Comparison of ENCODE assay signal across 8 cellular contexts in genomic region chr10:98170249-98171117, GRCh38. TPM values are rescaled to one million over a fixed set of nuclear protein-coding genes. Genes with fewer than 3 reads are reported as not detected.
A peak's percentile ranks its signal among the peaks of the same experiment; 100 is the strongest.
DNase-seq lines count a peak whose midpoint lies in the region; ATAC-seq, FAIRE-seq and TF ChIP-seq lines count a peak whose summit lies in the region.

No MANE protein-coding gene starts in this region.

- H3K27me3 ChIP-seq in SK-N-SH (ENCODE audit: insufficient read depth) = no peaks in the 10 kb centered on the region
- no peaks in the 10 kb centered on the region for H3K27me3 ChIP-seq in endothelial cell of umbilical vein (ENCODE audit: control insufficient read depth in 2 of 2, insufficient read depth in 2 of 2, low read length in 2 of 2)
- H3K27me3 ChIP-seq in MG63 = no peaks in the 10 kb centered on the region

- H3K27ac ChIP-seq in SK-N-SH (ENCODE audit: low read depth in 2 of 2, low read length in 1 of 2) (no peak overlapping the region), endothelial cell of umbilical vein (ENCODE audit: insufficient read depth, low read depth, low read length) (no peak overlapping the region)

- H3K9me2 ChIP-seq in SK-N-SH = no peaks in the 10 kb centered on the region

- POLR2A ChIA-PET in SK-N-SH (lab: Yijun Ruan, JAX) = interaction anchor here (1.0 kb wide), 1 partner anchor 139 kb away, joined by 3 read pairs; no protein-coding TSS in a partner anchor
- POLR2A ChIA-PET in endothelial cell of umbilical vein (lab: Charles Lee) = no interaction called here

- no peak overlapping the region for H3K4me2 ChIP-seq in SK-N-SH
- H3K4me2 ChIP-seq in endothelial cell of umbilical vein (ENCODE audit: insufficient read depth, low read length) = no peak overlapping the region

- H2AFZ ChIP-seq in SK-N-SH (ENCODE audit: low read depth) = no peak overlapping the region
- H2AFZ ChIP-seq in endothelial cell of umbilical vein (ENCODE audit: low read depth, low read length) = no peak overlapping the region

- no peak for TF ChIP-seq EP300 in SK-N-SH (IDR thresholded peaks at IDR 0.05; ENCODE audit: borderline replicate concordance in 1 of 2, low read depth in 1 of 2, low read length in 1 of 2)

- H3K4me3 ChIP-seq in SK-N-SH (ENCODE audit: low read depth in 2 of 2, low read length in 1 of 2) = no peak overlapping the region
- no peak overlapping the region for H3K4me3 ChIP-seq in endothelial cell of umbilical vein (replicated peaks in 1 of 3; ENCODE audit: insufficient read depth in 1 of 3, low read depth in 1 of 3, low read length in 3 of 3)
- no peak overlapping the region for H3K4me3 ChIP-seq in mucosa of descending colon
- no peak overlapping the region for H3K4me3 ChIP-seq in MG63

- H3K9me3 ChIP-seq in SK-N-SH = no peaks in the 10 kb centered on the region
- no peaks in the 10 kb centered on the region for H3K9me3 ChIP-seq in endothelial cell of umbilical vein (replicated peaks; ENCODE audit: control insufficient read depth, insufficient read depth, low read length)
- H3K9me3 ChIP-seq in mucosa of descending colon = no peaks in the 10 kb centered on the region
- no peaks in the 10 kb centered on the region for H3K9me3 ChIP-seq in MG63

- ATAC-seq in mucosa of descending colon (peak; percentile 89), GM18520 (IDR thresholded peaks at IDR 0.05; ENCODE audit: unreplicated experiment) (no peak)

- H3K79me2 ChIP-seq in SK-N-SH (ENCODE audit: insufficient read depth) (peaks cover 22% of the 10 kb centered on the region; the same call in 1 of the 2 replicates), endothelial cell of umbilical vein (ENCODE audit: control insufficient read depth, insufficient read depth, low read length) (peaks cover 5% of the 10 kb centered on the region)

- DNase-seq in AG09319 (ENCODE audit: extremely low read depth, low read depth) = no peak
- DNase-seq in G401 (ENCODE audit: low spot score) = peak; percentile 83
- peak; percentile 55 for DNase-seq in HT1080 (ENCODE audit: low read depth)
- peak; percentile 43 for DNase-seq in SK-N-SH
- peak; percentile 67 for DNase-seq in endothelial cell of umbilical vein (ENCODE audit: low read depth, low spot score)
- DNase-seq in mucosa of descending colon = peak in 1 of 3 donors; percentile 71
- no peak for DNase-seq in MG63

- peak; percentile 70 for TF ChIP-seq RAD21 in SK-N-SH (IDR thresholded peaks at IDR 0.05; ENCODE audit: low read length)

- H3K4me1 ChIP-seq in SK-N-SH (ENCODE audit: control insufficient read depth in 1 of 2, insufficient read depth in 2 of 2, low read depth in 1 of 2, low read length in 1 of 2) (no peaks in the 10 kb centered on the region), endothelial cell of umbilical vein (ENCODE audit: control insufficient read depth, extremely low read depth, insufficient read depth, low read length) (no peaks in the 10 kb centered on the region), mucosa of descending colon (ENCODE audit: low read depth) (no peaks in the 10 kb centered on the region)

- CTCF ChIA-PET in SK-N-SH (lab: Yijun Ruan, JAX) (interaction anchor here (0.5 to 6.2 kb wide), 33 partner anchors 9 to 1109 kb away, joined by 3 to 80 read pairs (median 4); partner anchors contain the start of gene R3HCC1L), endothelial cell of umbilical vein (lab: Charles Lee) (interaction anchor here (0.6 to 5.7 kb wide), 53 partner anchors 8 to 1107 kb away, joined by 3 to 264 read pairs (median 6); partner anchors contain the start of gene R3HCC1L)

- intact Hi-C loops in endothelial cell of umbilical vein (cut with micrococcal nuclease) (loop anchor here (1.0 kb wide), 1 partner anchor 139 kb away; no protein-coding TSS in a partner anchor), mucosa of descending colon (cut with DNase I, micrococcal nuclease) (loop anchor here in 1 of 2 donors (10.0 kb wide), 1 partner anchor 134 kb away; no protein-coding TSS in a partner anchor)

- no peak for TF ChIP-seq POLR2A in endothelial cell of umbilical vein (IDR thresholded peaks at IDR 0.05; ENCODE audit: low read depth, low read length)

- in situ Hi-C loops in G401 (cut with HindIII; ENCODE audit: low sequenced_read_pairs) = no loop called here

- H3F3A ChIP-seq in SK-N-SH (replicated peaks; ENCODE audit: insufficient read depth) = peaks cover 3% of the 10 kb centered on the region

- H3K36me3 ChIP-seq in SK-N-SH (replicated peaks in 1 of 2; ENCODE audit: control insufficient read depth in 1 of 2, insufficient read depth in 2 of 2, low read length in 1 of 2) = peaks cover 19 to 25% of the 10 kb centered on the region in 2 experiments
- no peaks in the 10 kb centered on the region for H3K36me3 ChIP-seq in endothelial cell of umbilical vein (ENCODE audit: control insufficient read depth in 2 of 2, extremely low read depth in 1 of 2, insufficient read depth in 2 of 2, low read length in 2 of 2)
- no peaks in the 10 kb centered on the region for H3K36me3 ChIP-seq in mucosa of descending colon (ENCODE audit: low read depth)
- H3K36me3 ChIP-seq in MG63 = peaks cover 5% of the 10 kb centered on the region

- no TSS peak for BruUV-seq in endothelial cell of umbilical vein (replicated peaks; lab: Mats Ljungman, UMichigan)

- no peaks in the 10 kb centered on the region for H3K9me1 ChIP-seq in endothelial cell of umbilical vein (replicated peaks; ENCODE audit: control insufficient read depth, extremely low read depth, insufficient read depth, low read length)

- H3K9ac ChIP-seq in SK-N-SH (no peak overlapping the region), endothelial cell of umbilical vein (replicated peaks; ENCODE audit: extremely low read depth, insufficient read depth, low read length) (no peak overlapping the region)

- FAIRE-seq in endothelial cell of umbilical vein (lab: Jason Lieb, UNC) = peak; percentile 76

- WGBS in SK-N-SH (ENCODE audit: low lambda C conversion rate) = 40% methylated on average over 3 of the region's 3 CpGs

- H4K20me1 ChIP-seq in SK-N-SH (ENCODE audit: insufficient read depth) = peaks cover 10% of the 10 kb centered on the region
- H4K20me1 ChIP-seq in endothelial cell of umbilical vein (replicated peaks; ENCODE audit: control insufficient read depth, extremely low read depth, insufficient read depth, low read length) = no peaks in the 10 kb centered on the region

- dilution Hi-C loops in endothelial cell of umbilical vein (cut with MboI; ENCODE audit: extremely low pct_ligation_motif_present, low sequenced_read_pairs) = no loop called here

- TF ChIP-seq CTCF in AG09319 (IDR thresholded peaks at IDR 0.05; ENCODE audit: low read depth, low read length) (peak; percentile 74), SK-N-SH (IDR thresholded peaks at IDR 0.05) (peak; percentile 81), endothelial cell of umbilical vein (IDR thresholded peaks at IDR 0.05; ENCODE audit: extremely low read depth in 1 of 2, insufficient read depth in 1 of 2, low read depth in 1 of 2, low read length in 2 of 2) (peak; percentile 61 to 79), mucosa of descending colon (IDR thresholded peaks at IDR 0.05) (peak; percentile 46)

TF ChIP-seq in SK-N-SH, 30 proteins besides CTCF, POLR2A, EP300 and RAD21:
- TF ChIP-seq RCOR1 (IDR thresholded peaks at IDR 0.05; ENCODE audit: low read length) = no peak
- TF ChIP-seq SMC3 (IDR thresholded peaks at IDR 0.05; ENCODE audit: low read depth, low read length) = peak; percentile 60
- no peak for TF ChIP-seq RFX5 (IDR thresholded peaks at IDR 0.05; ENCODE audit: low read length)
- TF ChIP-seq GABPA (IDR thresholded peaks at IDR 0.05; ENCODE audit: low read depth) = no peak

TF ChIP-seq in endothelial cell of umbilical vein, 7 proteins besides CTCF, POLR2A, EP300 and RAD21:
- TF ChIP-seq MAX (IDR thresholded peaks at IDR 0.05; ENCODE audit: insufficient read depth, insufficient read length) (no peak), MYC (IDR thresholded peaks at IDR 0.05; ENCODE audit: low read depth, low read length) (no peak)

RNA-seq across cellular contexts. Expression of gene R3HCC1L, which starts 36.0 kb away (rescaled TPM):
- 15.1 and 16.6 TPM in 2 replicates for total RNA-seq in G401 (2014; rRNA removed; shearing (Covaris generic))
- 12.1 and 14.3 TPM in 2 replicates for total RNA-seq in HT1080 (2014; rRNA removed; shearing (Covaris generic))
- polyA plus RNA-seq in HT1080 (2015; cell fraction: cytosol; rRNA removed) = 11.0 and 11.6 TPM in 2 replicates
- 18.7 and 19.1 TPM in 2 replicates for polyA plus RNA-seq in HT1080 (2015; cell fraction: nucleus; rRNA removed)
- 6.0 and 7.4 TPM in 2 replicates for polyA plus RNA-seq in SK-N-SH (2012; rRNA removed)
- 7.1 and 7.7 TPM in 2 replicates for polyA plus RNA-seq in SK-N-SH (2012; cell fraction: cytosol; rRNA removed)
- 8.5 and 14.1 TPM in 2 replicates for polyA plus RNA-seq in SK-N-SH (2012; cell fraction: nucleus; rRNA removed)
- 11.1 and 12.4 TPM in 2 replicates for total RNA-seq in endothelial cell of umbilical vein
- polyA plus RNA-seq in endothelial cell of umbilical vein = 5.3 and 6.3 TPM in 2 replicates
- 8.0 and 8.2 TPM in 2 replicates for polyA plus RNA-seq in endothelial cell of umbilical vein (2011; cell fraction: cytosol; rRNA removed)
- polyA plus RNA-seq in endothelial cell of umbilical vein (2011; cell fraction: nucleus; rRNA removed) = 12.3 and 16.5 TPM in 2 replicates
- polyA plus RNA-seq in endothelial cell of umbilical vein (2012) = 9.8 and 10.0 TPM in 2 replicates
- polyA minus RNA-seq in endothelial cell of umbilical vein = 12.6 and 15.5 TPM in 2 replicates
- 11.7 TPM for polyA minus RNA-seq in endothelial cell of umbilical vein (2011; cell fraction: cytosol; rRNA and poly(A)+ RNA removed)
- 23.0 and 28.0 TPM in 2 replicates for polyA minus RNA-seq in endothelial cell of umbilical vein (2011; cell fraction: nucleus; rRNA and poly(A)+ RNA removed)
- 10 to 100 TPM; 15.3 to 22.8 (median 18.8) TPM for total RNA-seq in mucosa of descending colon
- 6.3 and 7.1 TPM in 2 replicates for total RNA-seq in MG63 (2014; rRNA removed; shearing (Covaris generic); ENCODE audit: low replicate concordance)

Comparison
In these comparisons a context has a peak if more than half of its experiments do, and no peak if none do; other contexts are left out.
1. DNase-seq: peak in G401 (single experiment), HT1080 (single experiment), SK-N-SH (single experiment) and endothelial cell of umbilical vein (single experiment); none in AG09319 (single experiment) and MG63 (single experiment).
2. Peak in every context shown above with its lines, with median percentiles within 50 percentile points of each other: CTCF ChIP-seq.